Comparison of ENCODE assay signal across 8 cellular contexts in genomic region chr13:27170521-27171243, GRCh38. TPM values are rescaled to one million over a fixed set of nuclear protein-coding genes. Genes with fewer than 3 reads are reported as not detected.
DNase-seq lines count a peak whose midpoint lies in the region; ATAC-seq and TF ChIP-seq lines count a peak whose summit lies in the region.

No MANE protein-coding gene starts in this region.

- WGBS in heart right ventricle, 2 donors = 1% methylated on average over 51 to 56 of the region's 56 CpGs

- H3K4me3 ChIP-seq in heart right ventricle = peak overlapping the region; percentile 37 to 93 (median 85)

- intact Hi-C loops in heart right ventricle (cut with DNase I) = loop anchor here in 8 of 10 donors (2.0 to 10.0 kb wide), 8 partner anchors 38 to 186 kb away; partner anchors contain the start of genes RPL21 (in 8 of the 8) and RASL11A (in 2 of the 8)
- intact Hi-C loops in posterior cingulate gyrus (cut with DNase I) = loop anchor here (2.0 to 10.0 kb wide), 5 partner anchors 82 to 188 kb away; partner anchors contain the start of genes RASL11A and RPL21

- peak overlapping the region; percentile 95 for H3K4me3 Mint-ChIP-seq in activated naive CD8-positive, alpha-beta T cell treated with anti-CD3 and anti-CD28 coated beads, Interleukin-2, amount 10 ng/mL, durations not matched to agents 7 days and 5 days

- peak; percentile 11 for TF ChIP-seq POLR2A in GM15510 (IDR thresholded peaks at IDR 0.05; ENCODE audit: borderline replicate concordance, extremely low read depth, insufficient read length)

- no peak; the same call in 1 of the 2 replicates for TF ChIP-seq CTCF in RWPE1 (conservative IDR thresholded peaks at IDR 0.05; ENCODE audit: low read depth)
- no peak for TF ChIP-seq CTCF in heart right ventricle (IDR thresholded peaks at IDR 0.05)

- no peaks in the 10 kb centered on the region for H3K9me3 ChIP-seq in heart right ventricle

- peaks cover 11 to 70% (median 51%) of the 10 kb centered on the region in 9 donors for H3K4me1 ChIP-seq in heart right ventricle

- CTCF ChIA-PET in RWPE1 (lab: Yijun Ruan, JAX) = interaction anchor here (1.5 kb wide), 1 partner anchor 191 kb away, joined by 3 read pairs; no protein-coding TSS in a partner anchor

- ATAC-seq in HG03378 (IDR thresholded peaks at IDR 0.05; ENCODE audit: unreplicated experiment) (peak; percentile 18), heart right ventricle (peak in 7 of 8 donors; percentile 2 to 21 (median 8)), HG03520 (IDR thresholded peaks at IDR 0.05; ENCODE audit: unreplicated experiment) (no peak)
- ATAC-seq in activated naive CD8-positive, alpha-beta T cell treated with anti-CD3 and anti-CD28 coated beads, Interleukin-2, amount 10 ng/mL, durations not matched to agents 7 days and 5 days (ENCODE audit: low read depth) = no peak

- H3K27me3 ChIP-seq in heart right ventricle = no peaks in the 10 kb centered on the region

- H3K27ac Mint-ChIP-seq in activated naive CD8-positive, alpha-beta T cell treated with anti-CD3 and anti-CD28 coated beads, Interleukin-2, amount 10 ng/mL, durations not matched to agents 7 days and 5 days = peak overlapping the region; percentile 98

- H3K27me3 Mint-ChIP-seq in activated naive CD8-positive, alpha-beta T cell treated with anti-CD3 and anti-CD28 coated beads, Interleukin-2, amount 10 ng/mL, durations not matched to agents 7 days and 5 days = no peaks in the 10 kb centered on the region

- no peaks in the 10 kb centered on the region for H3K36me3 Mint-ChIP-seq in activated naive CD8-positive, alpha-beta T cell treated with anti-CD3 and anti-CD28 coated beads, Interleukin-2, amount 10 ng/mL, durations not matched to agents 7 days and 5 days

- H3K4me1 Mint-ChIP-seq in activated naive CD8-positive, alpha-beta T cell treated with anti-CD3 and anti-CD28 coated beads, Interleukin-2, amount 10 ng/mL, durations not matched to agents 7 days and 5 days = peaks cover 36% of the 10 kb centered on the region

- POLR2A ChIA-PET in RWPE1 (lab: Yijun Ruan, JAX; ENCODE audit: low non-redundant PET) = interaction anchor here (0.6 kb wide), 2 partner anchors 11 to 42 kb away, joined by 3 read pairs; no protein-coding TSS in a partner anchor
- POLR2A ChIA-PET in activated naive CD8-positive, alpha-beta T cell treated with anti-CD3 and anti-CD28 coated beads, Interleukin-2, amount 10 ng/mL, durations not matched to agents 7 days and 5 days (lab: Charles Lee) = interaction anchor here (0.9 to 1.0 kb wide), 2 partner anchors 39 to 126 kb away, joined by 3 to 8 read pairs; no protein-coding TSS in a partner anchor

- DNase-seq in RWPE1 (ENCODE audit: low spot score) = peak; percentile 13
- peak; percentile 57 for DNase-seq in activated naive CD8-positive, alpha-beta T cell treated with anti-CD3 and anti-CD28 coated beads, Interleukin-2, amount 10 ng/mL, durations not matched to agents 7 days and 5 days
- DNase-seq in heart right ventricle = peak; percentile 38 to 50
- peak in 6 of 10 donors; percentile 12 to 84 (median 59) for DNase-seq in posterior cingulate gyrus
- DNase-seq in GM19238 (ENCODE audit: insufficient read length, low spot score) = no peak

- H3K9me3 Mint-ChIP-seq in activated naive CD8-positive, alpha-beta T cell treated with anti-CD3 and anti-CD28 coated beads, Interleukin-2, amount 10 ng/mL, durations not matched to agents 7 days and 5 days = no peaks in the 10 kb centered on the region

- peak overlapping the region; percentile 89 for H3K27ac ChIP-seq in RWPE1
- peak overlapping the region; percentile 75 to 97 (median 92) for H3K27ac ChIP-seq in heart right ventricle

- no peaks in the 10 kb centered on the region for H3K36me3 ChIP-seq in heart right ventricle

RNA-seq across cellular contexts. Expression of gene USP12, which starts 0.9 kb away (rescaled TPM):
- 10 to 100 TPM; 21.4 to 23.9 TPM for total RNA-seq in activated naive CD8-positive, alpha-beta T cell treated with anti-CD3 and anti-CD28 coated beads, Interleukin-2, amount 10 ng/mL, durations not matched to agents 7 days and 5 days
- total RNA-seq in heart right ventricle = 10 to 100 TPM; 15.4 to 22.9 (median 19.5) TPM
- 10 to 100 TPM in 1 of 2 donors, 1 to 10 TPM in 1; 4.3 to 13.9 TPM for polyA plus RNA-seq in heart right ventricle

Comparison
In these comparisons a context has a peak if more than half of its experiments do, and no peak if none do; other contexts are left out.
1. ATAC-seq: peak in HG03378 (single experiment) and heart right ventricle (7 of 8); none in activated naive CD8-positive, alpha-beta T cell treated with anti-CD3 and anti-CD28 coated beads, Interleukin-2, amount 10 ng/mL, durations not matched to agents 7 days and 5 days (single experiment) and HG03520 (single experiment).